In genomic region chrX:70434914-70435586, GRCh38 we compare ENCODE assay signal across 8 cellular contexts.
DNase-seq lines count a peak whose midpoint lies in the region; ATAC-seq and TF ChIP-seq lines count a peak whose summit lies in the region.

No MANE protein-coding gene starts in this region.

- no peaks in the 10 kb centered on the region for H3K36me3 Mint-ChIP-seq in nephron (ENCODE audit: low read depth)

- ATAC-seq in GM18868 (IDR thresholded peaks at IDR 0.05; ENCODE audit: unreplicated experiment) = no peak

- no peaks in the 10 kb centered on the region for H3K36me3 ChIP-seq in NT2/D1 (ENCODE audit: insufficient read depth, insufficient read length, low read length)
- no peaks in the 10 kb centered on the region for H3K36me3 ChIP-seq in effector memory CD4-positive, alpha-beta T cell (ENCODE audit: control insufficient read depth, insufficient read depth, low read length)

- TF ChIP-seq CTCF in nephron (IDR thresholded peaks at IDR 0.05; ENCODE audit: unreplicated experiment in 3 of 3) = no peak

- H3K27ac Mint-ChIP-seq in nephron = no peak overlapping the region

- H3K4me1 ChIP-seq in NT2/D1 (ENCODE audit: insufficient read depth, insufficient read length) = peaks cover 9% of the 10 kb centered on the region
- H3K4me1 ChIP-seq in effector memory CD4-positive, alpha-beta T cell (ENCODE audit: control insufficient read depth, insufficient read depth, low read length, poor library complexity, severe bottlenecking) = no peaks in the 10 kb centered on the region

- no peak overlapping the region for H3K27ac ChIP-seq in effector memory CD4-positive, alpha-beta T cell (ENCODE audit: insufficient read depth, low read length, poor library complexity, severe bottlenecking)

- H3K9me3 ChIP-seq in NT2/D1 (ENCODE audit: insufficient read depth, low read length) = no peaks in the 10 kb centered on the region
- no peaks in the 10 kb centered on the region for H3K9me3 ChIP-seq in effector memory CD4-positive, alpha-beta T cell (ENCODE audit: control insufficient read depth, low read length)

- no peaks in the 10 kb centered on the region for H3K4me1 Mint-ChIP-seq in nephron

- H3K4me3 Mint-ChIP-seq in nephron = peak overlapping the region; percentile 89 to 91 (median 90)

- H3K9me3 Mint-ChIP-seq in nephron = peaks cover 5% of the 10 kb centered on the region

- H3K27me3 Mint-ChIP-seq in nephron (ENCODE audit: low read depth) = peaks cover 39% of the 10 kb centered on the region

- peak; percentile 46 for DNase-seq in ELR (ENCODE audit: low read depth)
- DNase-seq in NT2/D1 (ENCODE audit: low read depth, low spot score) = no peak
- DNase-seq in effector memory CD4-positive, alpha-beta T cell = no peak
- no peak for DNase-seq in NCI-H2081 treated with DMSO at 0.1 percent for 48 hours (lab: John Stamatoyannopoulos, UW)
- no peak for DNase-seq in HK-2 (ENCODE audit: unreplicated experiment)
- DNase-seq in LoVo (ENCODE audit: low spot score) = no peak

- H3K9ac ChIP-seq in NT2/D1 (ENCODE audit: insufficient read length, low read depth) = peak overlapping the region; percentile 90

- peaks cover 6% of the 10 kb centered on the region for H3K27me3 ChIP-seq in NT2/D1 (ENCODE audit: insufficient read depth, insufficient read length)
- no peaks in the 10 kb centered on the region for H3K27me3 ChIP-seq in effector memory CD4-positive, alpha-beta T cell (replicated peaks; ENCODE audit: control insufficient read depth, insufficient read depth, low read length, poor library complexity, severe bottlenecking)

- peak overlapping the region; percentile 80 for H3K4me3 ChIP-seq in NT2/D1 (ENCODE audit: insufficient read length, low read depth)
- peak overlapping the region; percentile 65 for H3K4me3 ChIP-seq in effector memory CD4-positive, alpha-beta T cell (ENCODE audit: insufficient read depth, low read depth, low read length, poor library complexity, severe bottlenecking)
